In genomic region chr5:7539571-7539970, GRCh38 we compare ENCODE assay signal across 34 cellular contexts.
"Had no signal": no experiment of that assay in that cellular context is flagged by ENCODE, and none has a peak within 500 bp of the region (broad histone marks: within the 10 kb centered on the region; RNA-seq: fewer than 3 reads in every experiment).

No MANE protein-coding gene starts in this region.

- H3K4me1 Mint-ChIP-seq: activated CD4-positive, alpha-beta memory T cell treated with anti-CD3 and anti-CD28 coated beads, Interleukin-2, amount 10 ng/mL, durations not matched to agents 7 days and 5 days; activated CD4-positive, alpha-beta T cell treated with anti-CD3 and anti-CD28 coated beads for 36 hours; activated CD4-positive, alpha-beta T cell treated with anti-CD3 and anti-CD28 coated beads, Interleukin-2, amount 10 ng/mL, durations not matched to agents 7 days and 5 days; activated CD8-positive, alpha-beta memory T cell treated with anti-CD3 and anti-CD28 coated beads, Interleukin-2, amount 10 ng/mL, durations not matched to agents 7 days and 5 days; activated naive CD4-positive, alpha-beta T cell treated with anti-CD3 and anti-CD28 coated beads, Interleukin-2, amount 10 ng/mL, durations not matched to agents 7 days and 5 days; activated naive CD4-positive, alpha-beta T cell treated with anti-CD3 and anti-CD28 coated beads, Interleukin-2, amount 50 U/mL, for 24 hours; activated naive CD8-positive, alpha-beta T cell treated with anti-CD3 and anti-CD28 coated beads, Interleukin-2, amount 10 ng/mL, durations not matched to agents 7 days and 5 days had no signal

- H3K4me1 ChIP-seq: adrenal gland, body of pancreas, breast epithelium had no signal

- H3K27ac Mint-ChIP-seq: activated CD4-positive, alpha-beta memory T cell treated with anti-CD3 and anti-CD28 coated beads, Interleukin-2, amount 10 ng/mL, durations not matched to agents 7 days and 5 days; activated CD4-positive, alpha-beta T cell treated with anti-CD3 and anti-CD28 coated beads for 36 hours; activated CD4-positive, alpha-beta T cell treated with anti-CD3 and anti-CD28 coated beads, Interleukin-2, amount 10 ng/mL, durations not matched to agents 7 days and 5 days; activated CD8-positive, alpha-beta memory T cell treated with anti-CD3 and anti-CD28 coated beads, Interleukin-2, amount 10 ng/mL, durations not matched to agents 7 days and 5 days; activated CD8-positive, alpha-beta T cell treated with anti-CD3 and anti-CD28 coated beads, Interleukin-2, amount 10 ng/mL, durations not matched to agents 7 days and 5 days; activated naive CD4-positive, alpha-beta T cell treated with anti-CD3 and anti-CD28 coated beads, Interleukin-2, amount 10 ng/mL, durations not matched to agents 7 days and 5 days; activated naive CD4-positive, alpha-beta T cell treated with anti-CD3 and anti-CD28 coated beads, Interleukin-2, amount 50 U/mL, for 24 hours; activated naive CD8-positive, alpha-beta T cell; activated naive CD8-positive, alpha-beta T cell treated with anti-CD3 and anti-CD28 coated beads, Interleukin-2, amount 10 ng/mL, durations not matched to agents 7 days and 5 days; activated T-cell treated with anti-CD3 and anti-CD28 coated beads, Interleukin-2, amount 50 U/mL, for 24 hours; activated T-helper 2 cell treated with anti-CD3 and anti-CD28 coated beads, Interferon-gamma antibody, Interleukin-2, Interleukin-4, amounts not matched to agents 10 μg/mL and 5 μg/mL and 100 μg/mL, durations not matched to agents 14 hours and 24 hours and 36 hours; T-helper 1 cell treated with Interleukin-12 subunit alpha and Interleukin-12 subunit beta and Interleukin-4 antibody, amounts not matched to agents 30 μg/mL and 1 μg/mL, for 36 hours; T-helper 2 cell treated with Interferon-gamma antibody and Interleukin-4, amounts not matched to agents 5 μg/mL and 100 μg/mL, for 36 hours had no signal

- H3K4me3 ChIP-seq: adrenal gland, body of pancreas, breast epithelium had no signal

- H3K36me3 Mint-ChIP-seq: activated CD8-positive, alpha-beta memory T cell treated with anti-CD3 and anti-CD28 coated beads, Interleukin-2, amount 10 ng/mL, durations not matched to agents 7 days and 5 days; activated naive CD4-positive, alpha-beta T cell treated with anti-CD3 and anti-CD28 coated beads, Interleukin-2, amount 10 ng/mL, durations not matched to agents 7 days and 5 days; activated naive CD4-positive, alpha-beta T cell treated with anti-CD3 and anti-CD28 coated beads, Interleukin-2, amount 50 U/mL, for 24 hours; activated naive CD8-positive, alpha-beta T cell; activated naive CD8-positive, alpha-beta T cell treated with anti-CD3 and anti-CD28 coated beads, Interleukin-2, amount 10 ng/mL, durations not matched to agents 7 days and 5 days had no signal

- H3K27ac ChIP-seq: adrenal gland, body of pancreas, brain microvascular endothelial cell, breast epithelium, VCaP had no signal

- H3K27me3 Mint-ChIP-seq: activated CD4-positive, alpha-beta memory T cell treated with anti-CD3 and anti-CD28 coated beads, Interleukin-2, amount 10 ng/mL, durations not matched to agents 7 days and 5 days; activated CD4-positive, alpha-beta T cell treated with anti-CD3 and anti-CD28 coated beads for 36 hours; activated CD4-positive, alpha-beta T cell treated with anti-CD3 and anti-CD28 coated beads, Interleukin-2, amount 10 ng/mL, durations not matched to agents 7 days and 5 days; activated CD8-positive, alpha-beta memory T cell treated with anti-CD3 and anti-CD28 coated beads, Interleukin-2, amount 10 ng/mL, durations not matched to agents 7 days and 5 days; activated naive CD4-positive, alpha-beta T cell treated with anti-CD3 and anti-CD28 coated beads, Interleukin-2, amount 10 ng/mL, durations not matched to agents 7 days and 5 days; activated naive CD4-positive, alpha-beta T cell treated with anti-CD3 and anti-CD28 coated beads, Interleukin-2, amount 50 U/mL, for 24 hours; activated naive CD8-positive, alpha-beta T cell treated with anti-CD3 and anti-CD28 coated beads, Interleukin-2, amount 10 ng/mL, durations not matched to agents 7 days and 5 days had no signal

- H3K9me3 Mint-ChIP-seq: activated CD4-positive, alpha-beta memory T cell treated with anti-CD3 and anti-CD28 coated beads, Interleukin-2, amount 10 ng/mL, durations not matched to agents 7 days and 5 days; activated CD4-positive, alpha-beta T cell treated with anti-CD3 and anti-CD28 coated beads, Interleukin-2, amount 10 ng/mL, durations not matched to agents 7 days and 5 days; activated naive CD4-positive, alpha-beta T cell treated with anti-CD3 and anti-CD28 coated beads, Interleukin-2, amount 50 U/mL, for 24 hours; activated T-cell treated with anti-CD3 and anti-CD28 coated beads, Interleukin-2, amount 50 U/mL, for 24 hours; T-helper 1 cell treated with Interleukin-12 subunit alpha and Interleukin-12 subunit beta and Interleukin-4 antibody, amounts not matched to agents 30 μg/mL and 1 μg/mL, for 36 hours; T-helper 2 cell treated with Interferon-gamma antibody and Interleukin-4, amounts not matched to agents 5 μg/mL and 100 μg/mL, for 36 hours had no signal

- DNase-seq: activated CD4-positive, alpha-beta memory T cell treated with anti-CD3 and anti-CD28 coated beads, Interleukin-2, amount 10 ng/mL, durations not matched to agents 7 days and 5 days; activated CD4-positive, alpha-beta T cell treated with anti-CD3 and anti-CD28 coated beads for 1 hour; activated CD4-positive, alpha-beta T cell treated with anti-CD3 and anti-CD28 coated beads for 36 hours; activated CD4-positive, alpha-beta T cell treated with anti-CD3 and anti-CD28 coated beads for 48 hours; activated CD4-positive, alpha-beta T cell treated with anti-CD3 and anti-CD28 coated beads, Interleukin-2, amount 10 ng/mL, durations not matched to agents 7 days and 5 days; activated CD4-positive, alpha-beta T cell treated with anti-CD3 and anti-CD28 coated beads, Interleukin-2, amount 50 U/mL, for 48 hours; activated CD4-positive, CD25-positive, alpha-beta regulatory T cell; activated CD8-positive, alpha-beta memory T cell treated with anti-CD3 and anti-CD28 coated beads for 24 hours; activated CD8-positive, alpha-beta memory T cell treated with anti-CD3 and anti-CD28 coated beads, Interleukin-2, amount 10 ng/mL, durations not matched to agents 7 days and 5 days; activated CD8-positive, alpha-beta memory T cell treated with anti-CD3 and anti-CD28 coated beads, Interleukin-2, amount 50 U/mL, for 48 hours; activated CD8-positive, alpha-beta T cell treated with anti-CD3 and anti-CD28 coated beads, Interleukin-2, amount 10 ng/mL, durations not matched to agents 7 days and 5 days; activated effector memory CD4-positive, alpha-beta T cell treated with Interleukin-2 at 50 U/mL for 16 hours; activated gamma-delta T cell; activated naive CD4-positive, alpha-beta T cell treated with anti-CD3 and anti-CD28 coated beads, Interleukin-2, amount 10 ng/mL, durations not matched to agents 7 days and 5 days; activated naive CD4-positive, alpha-beta T cell treated with Interleukin-2 at 50 U/mL for 16 hours; activated naive CD8-positive, alpha-beta T cell treated with anti-CD3 and anti-CD28 coated beads, Interleukin-2, amount 10 ng/mL, durations not matched to agents 7 days and 5 days; activated T-cell treated with anti-CD3 and anti-CD28 coated beads, Interleukin-2, amount 50 U/mL, for 24 hours; activated T-cell treated with anti-CD3 and anti-CD28 coated beads, Interleukin-2, amount 50 U/mL, for 48 hours; adrenal gland; amniotic stem cell; aorta; body of pancreas; brain microvascular endothelial cell; central memory CD4-positive, alpha-beta T cell; T-helper 1 cell; T-helper 2 cell; T-helper 9 cell had no signal

- H3K9me3 ChIP-seq: adrenal gland, body of pancreas, breast epithelium had no signal

- H3K36me3 ChIP-seq: adrenal gland, brain microvascular endothelial cell, breast epithelium had no signal

- H3K27me3 ChIP-seq: adrenal gland, body of pancreas, brain microvascular endothelial cell, breast epithelium had no signal

- H3K4me3 Mint-ChIP-seq: activated CD4-positive, alpha-beta memory T cell treated with anti-CD3 and anti-CD28 coated beads, Interleukin-2, amount 10 ng/mL, durations not matched to agents 7 days and 5 days; activated CD4-positive, alpha-beta T cell treated with anti-CD3 and anti-CD28 coated beads for 36 hours; activated CD4-positive, alpha-beta T cell treated with anti-CD3 and anti-CD28 coated beads, Interleukin-2, amount 10 ng/mL, durations not matched to agents 7 days and 5 days; activated CD8-positive, alpha-beta memory T cell treated with anti-CD3 and anti-CD28 coated beads, Interleukin-2, amount 10 ng/mL, durations not matched to agents 7 days and 5 days; activated CD8-positive, alpha-beta T cell treated with anti-CD3 and anti-CD28 coated beads, Interleukin-2, amount 10 ng/mL, durations not matched to agents 7 days and 5 days; activated naive CD4-positive, alpha-beta T cell treated with anti-CD3 and anti-CD28 coated beads, Interleukin-2, amount 10 ng/mL, durations not matched to agents 7 days and 5 days; activated naive CD4-positive, alpha-beta T cell treated with anti-CD3 and anti-CD28 coated beads, Interleukin-2, amount 50 U/mL, for 24 hours; activated naive CD8-positive, alpha-beta T cell; activated naive CD8-positive, alpha-beta T cell treated with anti-CD3 and anti-CD28 coated beads, Interleukin-2, amount 10 ng/mL, durations not matched to agents 7 days and 5 days; activated T-cell treated with anti-CD3 and anti-CD28 coated beads, Interleukin-2, amount 50 U/mL, for 24 hours; T-helper 1 cell treated with Interleukin-12 subunit alpha and Interleukin-12 subunit beta and Interleukin-4 antibody, amounts not matched to agents 30 μg/mL and 1 μg/mL, for 36 hours; T-helper 2 cell treated with Interferon-gamma antibody and Interleukin-4, amounts not matched to agents 5 μg/mL and 100 μg/mL, for 36 hours had no signal
